Comparison of ENCODE assay signal across 8 cellular contexts in the genomic region with DNA sequence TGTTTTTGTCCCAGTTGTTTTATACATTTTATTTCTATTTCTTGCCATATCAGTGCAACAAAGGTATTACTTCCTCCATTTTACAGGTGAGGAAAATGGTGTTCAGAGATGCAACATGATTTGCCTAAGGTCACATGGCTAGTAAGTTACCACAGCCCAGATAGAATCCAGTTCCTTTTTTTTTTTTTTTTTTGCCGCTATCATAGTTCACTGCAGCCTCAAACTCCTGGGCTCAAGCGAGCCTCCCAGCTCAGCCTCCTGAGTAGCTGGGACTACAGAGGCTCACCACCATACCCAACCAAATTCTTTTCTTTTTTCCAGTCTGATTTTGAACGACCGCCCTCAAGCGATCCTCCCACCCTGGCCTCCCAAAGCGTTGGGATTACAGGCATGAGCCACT. TPM values are rescaled to one million over a fixed set of nuclear protein-coding genes. Genes with fewer than 3 reads are reported as not detected.
DNase-seq lines count a peak whose midpoint lies in the region; ATAC-seq and TF ChIP-seq lines count a peak whose summit lies in the region.

No MANE protein-coding gene starts in this region.

- no peak for DNase-seq in activated naive CD4-positive, alpha-beta T cell treated with anti-CD3 and anti-CD28 coated beads, Interleukin-2, amount 50 U/mL, for 72 hours (ENCODE audit: low spot score in 2 of 2)
- no peak for DNase-seq in natural killer cell
- DNase-seq in NCI-H2227 (lab: John Stamatoyannopoulos, UW; ENCODE audit: unreplicated experiment), result no peak
- no peak for DNase-seq in DMS153 (lab: John Stamatoyannopoulos, UW)
- DNase-seq in foreskin keratinocyte, result no peak

- H3K9me3 Mint-ChIP-seq in activated naive CD4-positive, alpha-beta T cell treated with anti-CD3 and anti-CD28 coated beads, Interleukin-2, amount 50 U/mL, for 72 hours, result no peaks in the 10 kb centered on the region
- H3K9me3 Mint-ChIP-seq in natural killer cell, result no peaks in the 10 kb centered on the region

- peaks cover 50 to 54% of the 10 kb centered on the region in 2 donors for H3K4me1 Mint-ChIP-seq in natural killer cell

- peak overlapping the region; percentile 89 for H3K4me3 ChIP-seq in GM12875 (ENCODE audit: low read depth, low read length)

- H3K4me3 Mint-ChIP-seq in natural killer cell, result peak overlapping the region; percentile 87

- ATAC-seq in HG03045 (IDR thresholded peaks at IDR 0.05; ENCODE audit: unreplicated experiment), result peak; percentile 28
- peak in 1 of 2 donors; percentile 18 for ATAC-seq in activated naive CD4-positive, alpha-beta T cell treated with anti-CD3 and anti-CD28 coated beads, Interleukin-2, amount 50 U/mL, for 72 hours
- ATAC-seq in natural killer cell, result no peak
- ATAC-seq in HG03521 (IDR thresholded peaks at IDR 0.05; ENCODE audit: unreplicated experiment), result no peak
- no peak for ATAC-seq in foreskin keratinocyte

- intact Hi-C loops in natural killer cell (cut with micrococcal nuclease), result no loop called here

- TF ChIP-seq CTCF in GM12875 (IDR thresholded peaks at IDR 0.05; ENCODE audit: borderline replicate concordance, insufficient read depth, low read depth, low read length) (no peak), natural killer cell (IDR thresholded peaks at IDR 0.05) (no peak), foreskin keratinocyte (conservative IDR thresholded peaks at IDR 0.05) (no peak)

- H3K4me1 ChIP-seq in foreskin keratinocyte, result no peaks in the 10 kb centered on the region

- H3K27me3 ChIP-seq in foreskin keratinocyte, result no peaks in the 10 kb centered on the region

- H3K27ac Mint-ChIP-seq in activated naive CD4-positive, alpha-beta T cell treated with anti-CD3 and anti-CD28 coated beads, Interleukin-2, amount 50 U/mL, for 72 hours, result peak overlapping the region; percentile 72 to 87
- peak overlapping the region; percentile 88 to 92 for H3K27ac Mint-ChIP-seq in natural killer cell

- peaks cover 5 to 15% of the 10 kb centered on the region in 2 donors for H3K36me3 Mint-ChIP-seq in activated naive CD4-positive, alpha-beta T cell treated with anti-CD3 and anti-CD28 coated beads, Interleukin-2, amount 50 U/mL, for 72 hours
- H3K36me3 Mint-ChIP-seq in natural killer cell, result no peaks in the 10 kb centered on the region

- no peak overlapping the region for H3K27ac ChIP-seq in foreskin keratinocyte

- H3K27me3 Mint-ChIP-seq in natural killer cell (ENCODE audit: low read depth in 2 of 2), result no peaks in the 10 kb centered on the region

RNA-seq across cellular contexts. Expression of gene CCDC69, which starts 0.5 kb away (rescaled TPM):
- 10 to 100 TPM; 21.0 to 23.8 TPM for total RNA-seq in activated naive CD4-positive, alpha-beta T cell treated with anti-CD3 and anti-CD28 coated beads, Interleukin-2, amount 50 U/mL, for 72 hours
- total RNA-seq in natural killer cell (100 to 1,000 TPM; 181 to 227 (median 204) TPM), foreskin keratinocyte (4.3 and 6.1 TPM in 2 replicates)
- 3.5 and 4.2 TPM in 2 replicates for polyA plus RNA-seq in foreskin keratinocyte

RNA-seq across cellular contexts. Expression of gene GM2A, which starts 28.6 kb away (rescaled TPM):
- total RNA-seq in activated naive CD4-positive, alpha-beta T cell treated with anti-CD3 and anti-CD28 coated beads, Interleukin-2, amount 50 U/mL, for 72 hours, result 10 to 100 TPM; 36.8 to 85.2 TPM
- total RNA-seq in natural killer cell (10 to 100 TPM in 2 of 3 donors, 1 to 10 TPM in 1; 9.6 to 15.9 (median 15.6) TPM), foreskin keratinocyte (71.5 and 97.6 TPM in 2 replicates)
- polyA plus RNA-seq in foreskin keratinocyte, result 42.1 and 69.5 TPM in 2 replicates

Comparison
In these comparisons a context has a peak if more than half of its experiments do, and no peak if none do; other contexts are left out.
1. RNA of gene CCDC69, which starts 0.5 kb away (total RNA-seq): 181 to 227 TPM in natural killer cell; 21.0 to 23.8 TPM in activated naive CD4-positive, alpha-beta T cell treated with anti-CD3 and anti-CD28 coated beads, Interleukin-2, amount 50 U/mL, for 72 hours and 4.3 to 6.1 TPM in foreskin keratinocyte; every median in the first group is over 4 times any median in the second.